ENCODE assay signal across 19 cellular contexts in the genomic region with DNA sequence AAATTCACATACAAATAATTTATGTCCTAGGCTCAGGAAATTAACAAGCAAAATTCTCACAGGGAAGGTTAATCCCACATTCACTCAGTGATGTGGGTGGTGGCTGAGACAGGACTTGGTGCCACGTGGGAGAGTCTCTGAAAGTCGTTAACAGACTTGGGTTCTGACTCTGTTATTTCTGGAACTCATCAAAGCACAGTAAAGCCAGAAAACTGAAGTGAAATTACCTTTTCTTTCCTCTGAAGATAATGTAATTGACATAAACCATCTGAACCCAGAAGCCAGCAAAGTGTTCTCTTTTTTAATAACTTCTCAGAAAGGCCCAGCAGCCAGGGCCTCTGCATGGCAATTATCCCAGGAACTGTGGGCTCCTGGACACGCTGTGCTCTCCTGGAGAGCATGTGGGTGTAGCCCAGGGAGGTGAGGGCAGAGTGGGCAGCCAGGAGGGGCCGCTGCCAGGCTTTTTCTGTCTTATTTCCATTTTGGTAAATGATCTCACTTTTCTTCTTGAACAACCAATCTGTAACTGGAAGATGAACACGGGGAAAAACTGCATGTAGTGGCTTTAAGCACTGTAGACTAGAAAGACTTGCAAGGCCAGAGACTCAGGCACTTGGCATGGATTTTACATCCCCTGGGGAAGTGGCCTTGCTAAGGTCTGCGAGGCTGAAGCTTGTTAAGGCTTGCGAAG.
DNase-seq lines count a peak whose midpoint lies in the region; ATAC-seq and TF ChIP-seq lines count a peak whose summit lies in the region.
"Had no signal": no experiment of that assay in that cellular context is flagged by ENCODE, and none has a peak within 500 bp of the region (broad histone marks: within the 10 kb centered on the region; RNA-seq: fewer than 3 reads in every experiment).

No MANE protein-coding gene starts in this region.

- DNase-seq in Daoy (ENCODE audit: low read depth): peak; percentile 37
- DNase-seq in adrenal gland: peak in 5 of 7 donors; percentile 30 to 87 (median 36)
- peak; percentile 35 for DNase-seq in fibroblast of the aortic adventitia (ENCODE audit: low read depth)
- DNase-seq in posterior cingulate gyrus: peak in 8 of 10 donors; percentile 34 to 92 (median 66)
- no peak for DNase-seq in NCI-H1105 treated with DMSO at 0.1 percent for 48 hours (lab: John Stamatoyannopoulos, UW)
- no peak for DNase-seq in HK-2 (ENCODE audit: unreplicated experiment)
- DNase-seq in stimulated activated CD4-positive, alpha-beta T cell treated with anti-CD3 and anti-CD28 coated beads, Interleukin-1b, Interleukin-23, amount 100 ng/mL, for 48 hours: no peak
- DNase-seq: ACHN; activated naive CD4-positive, alpha-beta T cell treated with anti-CD3 and anti-CD28 coated beads, Interleukin-2, amount 10 ng/mL, durations not matched to agents 7 days and 5 days; CD4-positive, alpha-beta memory T cell; cerebellar nuclear complex; DND-41; foreskin fibroblast; naive B cell; NCI-H1694; NCI-H226; RPMI8226; T-cell had no signal

- no peaks in the 10 kb centered on the region for H3K9me3 ChIP-seq in adrenal gland (replicated peaks in 1 of 3)

- no peak for ATAC-seq in HG03432 (IDR thresholded peaks at IDR 0.05; ENCODE audit: unreplicated experiment)
- ATAC-seq: T-cell had no signal

- no peak for TF ChIP-seq POLR2A in adrenal gland (IDR thresholded peaks at IDR 0.05)

- H3K27ac ChIP-seq in adrenal gland: peak overlapping the region in 2 of 5 donors; percentile 40 to 47

- peaks cover 0 to 6% of the 10 kb centered on the region in 2 donors for H3K4me1 ChIP-seq in adrenal gland (replicated peaks in 1 of 2)

- H3K4me3 ChIP-seq in adrenal gland (no peak overlapping the region), fibroblast of the aortic adventitia (ENCODE audit: low read depth, low read length) (no peak overlapping the region)

- no peaks in the 10 kb centered on the region for H3K36me3 ChIP-seq in adrenal gland (replicated peaks in 1 of 2)

- intact Hi-C loops in adrenal gland (cut with DNase I) (no loop called here), posterior cingulate gyrus (cut with DNase I) (no loop called here)

- H3K27me3 ChIP-seq in adrenal gland: no peaks in the 10 kb centered on the region

- TF ChIP-seq CTCF in adrenal gland (IDR thresholded peaks at IDR 0.05) (no peak), fibroblast of the aortic adventitia (IDR thresholded peaks at IDR 0.05; ENCODE audit: insufficient read depth, low read length) (no peak)

- WGBS in adrenal gland, 4 donors: 30 to 40% (median 37%) methylated on average over 7 of the region's 7 CpGs

Comparison
In these comparisons a context has a peak if more than half of its experiments do, and no peak if none do; other contexts are left out.
1. DNase-seq: peak in Daoy (single experiment), adrenal gland (5 of 7), fibroblast of the aortic adventitia (single experiment) and posterior cingulate gyrus (8 of 10); none in NCI-H1105 treated with DMSO at 0.1 percent for 48 hours (single experiment), HK-2 (single experiment) and stimulated activated CD4-positive, alpha-beta T cell treated with anti-CD3 and anti-CD28 coated beads, Interleukin-1b, Interleukin-23, amount 100 ng/mL, for 48 hours (single experiment).